Comparison of ENCODE assay signal across 9 cellular contexts in genomic region chr17:78665952-78666920, GRCh38.
DNase-seq lines count a peak whose midpoint lies in the region; ATAC-seq lines count a peak whose summit lies in the region.
"Had no signal": no experiment of that assay in that cellular context is flagged by ENCODE, and none has a peak within 500 bp of the region (broad histone marks: within the 10 kb centered on the region; RNA-seq: fewer than 3 reads in every experiment).

No MANE protein-coding gene starts in this region.

- H3K4me1 ChIP-seq in GM23248 (ENCODE audit: insufficient read depth), result peaks cover 13% of the 10 kb centered on the region
- H3K4me1 ChIP-seq: body of pancreas had no signal

- no peaks in the 10 kb centered on the region; the same call in 1 of the 2 replicates for H3F3A ChIP-seq in GM23248 (ENCODE audit: insufficient read depth)

- H3K27ac ChIP-seq in GM23248, result peak overlapping the region; percentile 67

- no peaks in the 10 kb centered on the region for H3K27me3 ChIP-seq in GM23248 (replicated peaks; ENCODE audit: insufficient read depth)
- H3K27me3 ChIP-seq: body of pancreas had no signal

- DNase-seq in GM23248 (peak; percentile 67), pons (ENCODE audit: low spot score) (peak; percentile 64), NAMALWA (ENCODE audit: low spot score) (no peak), NCI-H510A (lab: John Stamatoyannopoulos, UW) (no peak)
- DNase-seq in activated CD4-positive, alpha-beta T cell treated with anti-CD3 and anti-CD28 coated beads, Interleukin-2, amount 50 U/mL, for 1 hour, result peak; percentile 37

- no peaks in the 10 kb centered on the region for H3K36me3 ChIP-seq in GM23248 (ENCODE audit: low read depth)

- H3K9me2 ChIP-seq in GM23248 (ENCODE audit: insufficient read depth), result no peaks in the 10 kb centered on the region

- peak; percentile 13 for ATAC-seq in esophagus mucosa
- no peak for ATAC-seq in HG03175 (IDR thresholded peaks at IDR 0.05; ENCODE audit: unreplicated experiment)
- no peak for ATAC-seq in GM18517 (IDR thresholded peaks at IDR 0.05; ENCODE audit: unreplicated experiment)
- ATAC-seq: body of pancreas had no signal

- in situ Hi-C loops in GM23248 (cut with MboI), result no loop called here

- no peaks in the 10 kb centered on the region for H3K79me2 ChIP-seq in GM23248 (ENCODE audit: insufficient read depth)

- H3K4me2 ChIP-seq in GM23248 (ENCODE audit: unreplicated experiment), result peak overlapping the region; percentile 56

- 36 to 39% methylated on average over 19 of the region's 19 CpGs for WGBS in GM23248 (ENCODE audit: low coverage in 1 of 2, low lambda C conversion rate in 2 of 2, missing lambda C conversion rate in 2 of 2), 2 experiments

- H3K9me3 ChIP-seq in GM23248 (ENCODE audit: low read depth), result no peaks in the 10 kb centered on the region
- H3K9me3 ChIP-seq: body of pancreas had no signal

- H3K9ac ChIP-seq in GM23248, result peak overlapping the region; percentile 49

- peak overlapping the region; percentile 75 for H2AFZ ChIP-seq in GM23248

- H4K20me1 ChIP-seq in GM23248 (ENCODE audit: insufficient read depth), result no peaks in the 10 kb centered on the region

- peak overlapping the region; percentile 23; the same call in 1 of the 2 replicates for H3K4me3 ChIP-seq in GM23248
- H3K4me3 ChIP-seq: body of pancreas had no signal

Comparison
In these comparisons a context has a peak if more than half of its experiments do, and no peak if none do; other contexts are left out.
1. DNase-seq: peak in GM23248 (single experiment), activated CD4-positive, alpha-beta T cell treated with anti-CD3 and anti-CD28 coated beads, Interleukin-2, amount 50 U/mL, for 1 hour (single experiment) and pons (single experiment); none in NAMALWA (single experiment) and NCI-H510A (single experiment).